In the genomic region with DNA sequence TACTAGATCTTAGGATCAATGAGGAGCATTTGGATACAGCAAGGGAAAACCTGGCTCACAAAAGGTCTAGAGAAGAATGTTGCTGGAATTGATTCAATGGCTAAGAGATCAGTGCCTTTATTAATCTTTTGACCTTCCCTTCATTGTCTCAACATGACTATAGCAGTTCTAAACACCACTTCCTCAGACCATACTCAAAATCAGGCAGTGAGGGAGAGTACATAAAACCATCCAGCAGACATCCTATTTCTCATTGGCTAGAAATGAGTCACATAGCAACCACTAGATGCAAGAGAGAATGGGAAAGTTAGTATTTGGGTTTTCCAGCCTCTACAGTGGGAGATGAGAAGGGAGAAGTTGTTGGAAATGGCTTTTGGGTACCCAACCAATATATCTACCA, we compare ENCODE assay signal across 21 cellular contexts.
A peak's percentile ranks its signal among the peaks of the same experiment; 100 is the strongest.
DNase-seq lines count a peak whose midpoint lies in the region; ATAC-seq, FAIRE-seq and TF ChIP-seq lines count a peak whose summit lies in the region.
"Had no signal": no experiment of that assay in that cellular context is flagged by ENCODE, and none has a peak within 500 bp of the region (broad histone marks: within the 10 kb centered on the region; RNA-seq: fewer than 3 reads in every experiment).

No MANE protein-coding gene starts in this region.

- ATAC-seq in HG03460 (IDR thresholded peaks at IDR 0.05; ENCODE audit: unreplicated experiment) = no peak
- ATAC-seq: activated naive CD8-positive, alpha-beta T cell treated with anti-CD3 and anti-CD28 coated beads, Interleukin-2, amount 50 U/mL, for 24 hours; pancreas had no signal

- in situ Hi-C loops in ACHN (cut with HindIII; ENCODE audit: low pct_ligation_motif_present, low pct_unique_long_range_greater_than_20kb, low sequenced_read_pairs) = no loop called here

- FAIRE-seq in GM19239 (lab: Jason Lieb, UNC) = peak; percentile 77
- FAIRE-seq: small intestine had no signal

- peak; percentile 39 for DNase-seq in EH (ENCODE audit: low read depth)
- no peak for DNase-seq in GM19239 (ENCODE audit: insufficient read length, low spot score)
- peak; percentile 31 for DNase-seq in RKO (ENCODE audit: low spot score)
- peak; percentile 11 for DNase-seq in fibroblast of pulmonary artery (ENCODE audit: low read depth)
- DNase-seq in stimulated activated naive CD4-positive, alpha-beta T cell (lab: John Stamatoyannopoulos, UW) = no peak
- DNase-seq in ACHN = no peak
- DNase-seq in NCI-H2227 treated with DMSO at 0.1 percent for 48 hours (lab: John Stamatoyannopoulos, UW) = no peak
- DNase-seq: activated CD4-positive, alpha-beta T cell treated with anti-CD3 and anti-CD28 coated beads for 48 hours; activated naive CD8-positive, alpha-beta T cell treated with anti-CD3 and anti-CD28 coated beads, Interleukin-2, amount 50 U/mL, for 24 hours; activated T-cell treated with anti-CD3 and anti-CD28 coated beads, Interleukin-2, amount 50 U/mL, for 48 hours; BE2C; foreskin melanocyte; GF-D8; NCI-H1105 treated with DMSO at 0.1 percent for 48 hours; NCI-H2029 treated with DMSO at 0.1 percent for 48 hours; NCI-H345; pancreas; small intestine; stimulated activated CD8-positive, alpha-beta memory T cell treated with anti-CD3 and anti-CD28 coated beads, Interleukin-4, amount 100 ng/mL, for 48 hours; transverse colon had no signal

- H3K4me3 ChIP-seq in fibroblast of pulmonary artery (replicated peaks; ENCODE audit: low read depth, low read length) = no peak overlapping the region
- H3K4me3 ChIP-seq: pancreas, transverse colon had no signal

- no peak for TF ChIP-seq CTCF in fibroblast of pulmonary artery (IDR thresholded peaks at IDR 0.05; ENCODE audit: low read length, missing control alignments)

Comparison
In these comparisons a context has a peak if more than half of its experiments do, and no peak if none do; other contexts are left out.
1. DNase-seq: peak in EH (single experiment), RKO (single experiment) and fibroblast of pulmonary artery (single experiment); none in GM19239 (single experiment), stimulated activated naive CD4-positive, alpha-beta T cell (0 of 6), ACHN (single experiment) and NCI-H2227 treated with DMSO at 0.1 percent for 48 hours (single experiment).